ENCODE assay signal across 12 cellular contexts in the genomic region with DNA sequence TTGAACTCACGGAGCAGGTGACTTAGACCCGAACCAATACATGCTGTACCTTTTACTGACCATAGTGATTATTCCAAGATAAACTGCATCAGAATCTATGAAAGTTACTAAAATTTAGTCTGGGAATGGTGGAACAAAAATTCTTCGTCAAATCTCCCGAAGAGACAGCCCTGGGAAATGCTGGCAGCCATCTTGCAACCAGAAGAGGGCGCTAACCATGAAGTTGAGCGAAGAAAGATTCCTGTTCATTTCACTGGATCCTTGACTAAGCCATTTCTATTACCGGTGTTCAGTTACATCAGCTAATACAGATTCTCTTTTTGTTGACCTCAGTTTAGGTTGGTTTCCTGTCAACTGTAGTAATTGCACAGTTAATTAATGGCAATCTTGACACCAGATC.
DNase-seq lines count a peak whose midpoint lies in the region; ATAC-seq and TF ChIP-seq lines count a peak whose summit lies in the region.
"Had no signal": no experiment of that assay in that cellular context is flagged by ENCODE, and none has a peak within 500 bp of the region (broad histone marks: within the 10 kb centered on the region; RNA-seq: fewer than 3 reads in every experiment).

No MANE protein-coding gene starts in this region.

- no peak overlapping the region for H2AFZ ChIP-seq in PC-9
- no peak overlapping the region for H2AFZ ChIP-seq in hepatocyte

- no peaks in the 10 kb centered on the region for H3K9me3 Mint-ChIP-seq in activated T-cell treated with anti-CD3 and anti-CD28 coated beads, Interleukin-2, amount 50 U/mL, for 4 hours

- ATAC-seq in activated T-cell treated with anti-CD3 and anti-CD28 coated beads, Interleukin-2, amount 50 U/mL, for 4 hours: no peak
- ATAC-seq in HG02798 (IDR thresholded peaks at IDR 0.05; ENCODE audit: poor library complexity, unreplicated experiment) (no peak), GM18502 (IDR thresholded peaks at IDR 0.05; ENCODE audit: poor library complexity, unreplicated experiment) (no peak)

- H3K36me3 ChIP-seq in PC-9 (ENCODE audit: low read depth): no peaks in the 10 kb centered on the region
- no peaks in the 10 kb centered on the region for H3K36me3 ChIP-seq in hepatocyte (replicated peaks; ENCODE audit: insufficient read depth, low read depth)
- H3K36me3 ChIP-seq in ascending aorta: peaks cover 0 to 3% of the 10 kb centered on the region in 2 donors

- WGBS in hepatocyte (ENCODE audit: low lambda C conversion rate, missing lambda C conversion rate): 69% methylated on average over 7 of the region's 7 CpGs

- no peaks in the 10 kb centered on the region for H3K27me3 ChIP-seq in PC-9 (ENCODE audit: insufficient read depth, low read depth)
- H3K27me3 ChIP-seq in hepatocyte: no peaks in the 10 kb centered on the region
- no peaks in the 10 kb centered on the region for H3K27me3 ChIP-seq in ascending aorta
- H3K27me3 ChIP-seq: esophagus muscularis mucosa had no signal

- H3K27ac ChIP-seq in PC-9 (no peak overlapping the region), hepatocyte (no peak overlapping the region), ascending aorta (no peak overlapping the region)
- H3K27ac ChIP-seq: esophagus muscularis mucosa had no signal

- H3K9me3 ChIP-seq in PC-9 (ENCODE audit: insufficient read depth, low read depth): no peaks in the 10 kb centered on the region
- no peaks in the 10 kb centered on the region for H3K9me3 ChIP-seq in hepatocyte (ENCODE audit: low read depth)
- H3K9me3 ChIP-seq in ascending aorta: no peaks in the 10 kb centered on the region
- H3K9me3 ChIP-seq: esophagus muscularis mucosa had no signal

- no TSS peak for BruUV-seq in PC-9 (replicated peaks; lab: Mats Ljungman, UMichigan)

- peaks cover 35% of the 10 kb centered on the region for H3K36me3 Mint-ChIP-seq in activated T-cell treated with anti-CD3 and anti-CD28 coated beads, Interleukin-2, amount 50 U/mL, for 4 hours (ENCODE audit: insufficient read depth)

- intact Hi-C loops in PC-9 (cut with micrococcal nuclease; ENCODE audit: unreplicated experiment) (no loop called here), ascending aorta (cut with DNase I) (no loop called here)

- TF ChIP-seq CTCF in AG09319 (IDR thresholded peaks at IDR 0.05; ENCODE audit: low read depth, low read length): peak; percentile 11
- peak; percentile 42; the same call in 2 of the 3 replicates for TF ChIP-seq CTCF in GM12872 (IDR thresholded peaks at IDR 0.05; ENCODE audit: insufficient read depth, low read depth, low read length)
- TF ChIP-seq CTCF in PC-9 (conservative IDR thresholded peaks at IDR 0.05): peak; percentile 29; the same call in 1 of the 2 replicates
- TF ChIP-seq CTCF in hepatocyte (IDR thresholded peaks at IDR 0.05; ENCODE audit: poor library complexity): peak; percentile 19
- TF ChIP-seq CTCF in ascending aorta (IDR thresholded peaks at IDR 0.05): no peak

- H3K4me3 Mint-ChIP-seq in activated T-cell treated with anti-CD3 and anti-CD28 coated beads, Interleukin-2, amount 50 U/mL, for 4 hours: no peak overlapping the region

- H3K4me3 ChIP-seq in PC-9 (no peak overlapping the region), hepatocyte (no peak overlapping the region), ascending aorta (no peak overlapping the region)
- H3K4me3 ChIP-seq: esophagus muscularis mucosa had no signal

- H4K20me1 ChIP-seq in PC-9 (ENCODE audit: insufficient read depth): no peaks in the 10 kb centered on the region
- H4K20me1 ChIP-seq in hepatocyte (ENCODE audit: insufficient read depth, poor library complexity, severe bottlenecking): no peaks in the 10 kb centered on the region

- DNase-seq in AG09319 (ENCODE audit: extremely low read depth, low read depth) (no peak), PC-9 (no peak), hepatocyte (ENCODE audit: low spot score) (no peak), ascending aorta (ENCODE audit: low spot score in 2 of 2) (no peak)
- no peak for DNase-seq in activated T-cell treated with anti-CD3 and anti-CD28 coated beads, Interleukin-2, amount 50 U/mL, for 4 hours
- DNase-seq: activated gamma-delta T cell treated with Interleukin-2 at 50 U/mL for 16 hours; EL; stimulated activated CD4-positive, alpha-beta T cell treated with anti-CD3 and anti-CD28 coated beads, Interleukin-1b, Interleukin-23, amount 100 ng/mL, for 48 hours had no signal

- POLR2A ChIA-PET in PC-9 (lab: Charles Lee; ENCODE audit: unreplicated experiment): no interaction called here

- H3K4me2 ChIP-seq in PC-9 (no peak overlapping the region), hepatocyte (no peak overlapping the region)

- H3K4me1 Mint-ChIP-seq in activated T-cell treated with anti-CD3 and anti-CD28 coated beads, Interleukin-2, amount 50 U/mL, for 4 hours (ENCODE audit: low read depth): no peaks in the 10 kb centered on the region

- no peaks in the 10 kb centered on the region for H3K4me1 ChIP-seq in PC-9 (replicated peaks; ENCODE audit: insufficient read depth)
- H3K4me1 ChIP-seq in hepatocyte (ENCODE audit: insufficient read depth): peaks cover 6% of the 10 kb centered on the region
- no peaks in the 10 kb centered on the region for H3K4me1 ChIP-seq in ascending aorta

- no peaks in the 10 kb centered on the region for H3K79me2 ChIP-seq in PC-9 (ENCODE audit: low read depth)
- H3K79me2 ChIP-seq in hepatocyte: no peaks in the 10 kb centered on the region

- H3K27me3 Mint-ChIP-seq in activated T-cell treated with anti-CD3 and anti-CD28 coated beads, Interleukin-2, amount 50 U/mL, for 4 hours (ENCODE audit: low read depth): no peaks in the 10 kb centered on the region

- H3K9me2 ChIP-seq in PC-9 (ENCODE audit: insufficient read depth) (no peaks in the 10 kb centered on the region), hepatocyte (replicated peaks; ENCODE audit: insufficient read depth) (no peaks in the 10 kb centered on the region)

- no peaks in the 10 kb centered on the region for H3F3A ChIP-seq in PC-9 (ENCODE audit: insufficient read depth, low read depth)

- CTCF ChIA-PET in PC-9 (lab: Charles Lee): no interaction called here

Comparison
In these comparisons a context has a peak if more than half of its experiments do, and no peak if none do; other contexts are left out.
1. CTCF ChIP-seq: peak in AG09319 (single experiment), GM12872 (single experiment), PC-9 (single experiment) and hepatocyte (single experiment); none in ascending aorta (0 of 3).